In genomic region chr7:34935735-34936153, GRCh38 we compare ENCODE assay signal across 8 cellular contexts.
A peak's percentile ranks its signal among the peaks of the same experiment; 100 is the strongest.
DNase-seq lines count a peak whose midpoint lies in the region; ATAC-seq, FAIRE-seq and TF ChIP-seq lines count a peak whose summit lies in the region.
"Not testable (repeated sequence)": the region's sequence is repeated elsewhere in the genome, so short reads cannot be mapped to it uniquely, and the experiment has no call there.

No MANE protein-coding gene starts in this region.

- not testable (repeated sequence) for H3K9ac ChIP-seq in K562 (ENCODE audit: insufficient read depth in 1 of 2, low read depth in 2 of 2, low read length in 2 of 2)

- intact Hi-C loops in activated CD4-positive, alpha-beta memory T cell treated with anti-CD3 and anti-CD28 coated beads for 36 hours (cut with micrococcal nuclease); K562 (cut with micrococcal nuclease); left lung (cut with DNase I): not testable (repeated sequence)

- H3K9me3 Mint-ChIP-seq in activated CD4-positive, alpha-beta memory T cell treated with anti-CD3 and anti-CD28 coated beads for 36 hours, result not testable (repeated sequence)

- ATAC-seq in A549 (peak; percentile 40; a peak in 4 of 6 replicates), GM18868 (IDR thresholded peaks at IDR 0.05; ENCODE audit: unreplicated experiment) (peak; percentile 87), GM21723 (IDR thresholded peaks at IDR 0.05; ENCODE audit: unreplicated experiment) (peak; percentile 62), HG02870 (IDR thresholded peaks at IDR 0.05; ENCODE audit: unreplicated experiment) (peak; percentile 58), HG03439 (IDR thresholded peaks at IDR 0.05; ENCODE audit: unreplicated experiment) (peak; percentile 54), K562 (peak; percentile 89), left lung (peak; percentile 71)

- peak overlapping the region; percentile 39 for H3K4me2 ChIP-seq in A549
- H3K4me2 ChIP-seq in K562 (ENCODE audit: insufficient read depth, low read length), result not testable (repeated sequence)

- H4K20me1 ChIP-seq in K562 (replicated peaks; ENCODE audit: control insufficient read depth, insufficient read depth, low read length), result not testable (repeated sequence)

- WGBS in A549 (ENCODE audit: missing lambda C conversion rate), result 38% methylated on average over 2 of the region's 2 CpGs
- WGBS in K562 (ENCODE audit: insufficient coverage, low coverage, missing lambda C conversion rate), result 31% methylated on average over 1 of the region's 2 CpGs

- H3K36me3 ChIP-seq in K562 (ENCODE audit: control insufficient read depth, insufficient read depth, low read length), result peaks cover 13% of the 10 kb centered on the region; the same call in 2 of the 3 replicates
- peaks cover 0 to 28% of the 10 kb centered on the region in 2 donors for H3K36me3 ChIP-seq in left lung

- FAIRE-seq in A549 (lab: Jason Lieb, UNC), result peak; percentile 86
- peak; percentile 96 for FAIRE-seq in K562 (lab: Jason Lieb, UNC)

- not testable (repeated sequence) for TF ChIP-seq POLR2A in A549 (IDR thresholded peaks at IDR 0.05; ENCODE audit: low read length); K562 (conservative IDR thresholded peaks at IDR 0.05)

- H3K79me2 ChIP-seq in K562 (ENCODE audit: control insufficient read depth, insufficient read depth, low read length), result not testable (repeated sequence)

- peak overlapping the region in 1 of 2 experiments; percentile 43; a peak in 2 of 6 replicates for H3K27ac ChIP-seq in A549
- H3K27ac ChIP-seq in K562 (ENCODE audit: extremely low read depth, low read depth, low read length); left lung: not testable (repeated sequence)

- H3K27ac Mint-ChIP-seq in activated CD4-positive, alpha-beta memory T cell treated with anti-CD3 and anti-CD28 coated beads for 36 hours, result not testable (repeated sequence)

- POLR2A ChIA-PET in A549 (lab: Yijun Ruan, JAX); activated CD4-positive, alpha-beta memory T cell treated with anti-CD3 and anti-CD28 coated beads for 36 hours (lab: Charles Lee); K562 (lab: Yijun Ruan, JAX): not testable (repeated sequence)

- not testable (repeated sequence) for TF ChIP-seq CTCF in A549 (IDR thresholded peaks at IDR 0.05); K562 (IDR thresholded peaks at IDR 0.05 in 2 of 3, conservative IDR thresholded peaks at IDR 0.05 in 1 of 3; ENCODE audit: insufficient read depth in 2 of 3, low read depth in 1 of 3, low read length in 3 of 3); left lung (IDR thresholded peaks at IDR 0.05)

- TF ChIP-seq EP300 in A549 (IDR thresholded peaks at IDR 0.05); K562 (IDR thresholded peaks at IDR 0.05; ENCODE audit: low read length): not testable (repeated sequence)

- H3K9me1 ChIP-seq in K562 (ENCODE audit: control insufficient read depth, insufficient read depth, low read length), result not testable (repeated sequence)

- not testable (repeated sequence) for H3K4me3 ChIP-seq in A549, K562, left lung

- not testable (repeated sequence) for BruUV-seq in K562 (replicated peaks; lab: Mats Ljungman, UMichigan)

- in situ Hi-C loops in K562 (cut with MboI), result not testable (repeated sequence)

- not testable (repeated sequence) for TF ChIP-seq RAD21 in A549 (conservative IDR thresholded peaks at IDR 0.05 in 1 of 2, IDR thresholded peaks at IDR 0.05 in 1 of 2); K562 (CRISPR knock-in tag; conservative IDR thresholded peaks at IDR 0.05 in 1 of 2, IDR thresholded peaks at IDR 0.05 in 1 of 2)

- DNase-seq in A549 (ENCODE audit: low read depth in 1 of 2, low spot score in 1 of 2) (peak in 1 of 2 experiments; percentile 12), K562 (ENCODE audit: extremely low read depth in 1 of 4, low spot score in 3 of 4) (peak in 1 of 4 experiments; percentile 9)
- peak; percentile 25 for DNase-seq in activated CD4-positive, alpha-beta memory T cell treated with anti-CD3 and anti-CD28 coated beads for 36 hours
- not testable (repeated sequence) for DNase-seq in left lung

- not testable (repeated sequence) for H3K27me3 ChIP-seq in K562 (ENCODE audit: control insufficient read depth in 2 of 2, insufficient read depth in 2 of 2, low read length in 2 of 2); left lung

- not testable (repeated sequence) for H3K9me3 ChIP-seq in A549; K562 (replicated peaks; ENCODE audit: control insufficient read depth, insufficient read depth, low read depth, low read length); left lung

- CTCF ChIA-PET in A549 (lab: Yijun Ruan, JAX); activated CD4-positive, alpha-beta memory T cell treated with anti-CD3 and anti-CD28 coated beads for 36 hours (lab: Charles Lee); K562 (lab: Yijun Ruan, JAX; ENCODE audit: low intra/inter-chr PET ratio): not testable (repeated sequence)

- H3K4me1 ChIP-seq in A549, result peaks cover 48% of the 10 kb centered on the region
- not testable (repeated sequence) for H3K4me1 ChIP-seq in K562 (replicated peaks in 1 of 2; ENCODE audit: control insufficient read depth in 2 of 2, insufficient read depth in 2 of 2, low read length in 2 of 2); left lung

- H2AFZ ChIP-seq in K562 (ENCODE audit: low read depth, low read length), result not testable (repeated sequence)

- not testable (repeated sequence) for H3K4me3 Mint-ChIP-seq in activated CD4-positive, alpha-beta memory T cell treated with anti-CD3 and anti-CD28 coated beads for 36 hours

- peaks cover 17% of the 10 kb centered on the region for H3K36me3 Mint-ChIP-seq in activated CD4-positive, alpha-beta memory T cell treated with anti-CD3 and anti-CD28 coated beads for 36 hours

- H3K4me1 Mint-ChIP-seq in activated CD4-positive, alpha-beta memory T cell treated with anti-CD3 and anti-CD28 coated beads for 36 hours (ENCODE audit: low read depth), result not testable (repeated sequence)

- not testable (repeated sequence) for H3K27me3 Mint-ChIP-seq in activated CD4-positive, alpha-beta memory T cell treated with anti-CD3 and anti-CD28 coated beads for 36 hours

TF ChIP-seq in K562, 482 proteins besides CTCF, POLR2A, EP300 and RAD21:
- TF ChIP-seq ARID1B (IDR thresholded peaks at IDR 0.05), result peak; percentile 26; the same call in 1 of the 2 replicates
- peak; percentile 66 for TF ChIP-seq FOSL1 (tag; conservative IDR thresholded peaks at IDR 0.05)
